ENCODE assay signal across 8 cellular contexts in genomic region chr1:157163273-157164127, GRCh38. TPM values are rescaled to one million over a fixed set of nuclear protein-coding genes. Genes with fewer than 3 reads are reported as not detected.
DNase-seq lines count a peak whose midpoint lies in the region; ATAC-seq and TF ChIP-seq lines count a peak whose summit lies in the region.

No MANE protein-coding gene starts in this region.

- no peak overlapping the region for H3K27ac ChIP-seq in AG04450 (ENCODE audit: low read depth, low read length)

- ATAC-seq in left colon (peak; percentile 74), HG03280 (IDR thresholded peaks at IDR 0.05; ENCODE audit: unreplicated experiment) (no peak)

- H3K27me3 ChIP-seq in AG04450 (ENCODE audit: control insufficient read depth, insufficient read depth, low read length): peaks cover 27% of the 10 kb centered on the region

- intact Hi-C loops in left colon (cut with DNase I, micrococcal nuclease): no loop called here

- POLR2A ChIA-PET in AG04450 (lab: Yijun Ruan, JAX): no interaction called here

- H3K9me3 ChIP-seq in AG04450 (ENCODE audit: control insufficient read depth, insufficient read depth, low read length): no peaks in the 10 kb centered on the region

- TF ChIP-seq CTCF in AG04450 (IDR thresholded peaks at IDR 0.05; ENCODE audit: low read depth, low read length) (peak; percentile 96), cardiac fibroblast (IDR thresholded peaks at IDR 0.05; ENCODE audit: low read depth, low read length) (peak; percentile 97)

- CTCF ChIA-PET in AG04450 (lab: Charles Lee): interaction anchor here (0.5 to 3.4 kb wide), 7 partner anchors 15 to 799 kb away, joined by 3 to 24 read pairs (median 4); no protein-coding TSS in a partner anchor

- no peak for DNase-seq in AG04450 (ENCODE audit: low read depth, low spot score)
- peak; percentile 61 for DNase-seq in GM19240 (ENCODE audit: insufficient read length, low spot score)
- DNase-seq in NCI-H2196 treated with DMSO at 0.1 percent for 48 hours (lab: John Stamatoyannopoulos, UW; ENCODE audit: unreplicated experiment): peak; percentile 5
- DNase-seq in activated CD4-positive, CD25-positive, alpha-beta regulatory T cell (lab: John Stamatoyannopoulos, UW): peak; percentile 17 to 71 (median 30)
- DNase-seq in cardiac fibroblast (ENCODE audit: low read depth in 2 of 2): peak; percentile 62
- peak in 1 of 2 donors; percentile 79 for DNase-seq in left colon
- peak; percentile 56 to 70 for DNase-seq in stimulated activated CD4-positive, alpha-beta T cell treated with anti-CD3 and anti-CD28 coated beads, Interleukin-4, amount 100 ng/mL, for 4 hours

- H3K4me3 ChIP-seq in AG04450 (ENCODE audit: low read depth, low read length): no peak overlapping the region
- H3K4me3 ChIP-seq in cardiac fibroblast (replicated peaks in 1 of 2; ENCODE audit: low read depth in 2 of 2, low read length in 2 of 2): no peak overlapping the region

RNA-seq across cellular contexts. Expression of gene ETV3, which starts 25.3 kb away (rescaled TPM):
- polyA plus RNA-seq in AG04450 (2011; rRNA removed): 9.2 and 10.0 TPM in 2 replicates
- polyA minus RNA-seq in AG04450 (2011; rRNA and poly(A)+ RNA removed): 34.5 and 37.8 TPM in 2 replicates
- total RNA-seq in left colon: 10 to 100 TPM; 27.9 to 32.5 TPM
